Comparison of ENCODE assay signal across 19 cellular contexts in the genomic region with DNA sequence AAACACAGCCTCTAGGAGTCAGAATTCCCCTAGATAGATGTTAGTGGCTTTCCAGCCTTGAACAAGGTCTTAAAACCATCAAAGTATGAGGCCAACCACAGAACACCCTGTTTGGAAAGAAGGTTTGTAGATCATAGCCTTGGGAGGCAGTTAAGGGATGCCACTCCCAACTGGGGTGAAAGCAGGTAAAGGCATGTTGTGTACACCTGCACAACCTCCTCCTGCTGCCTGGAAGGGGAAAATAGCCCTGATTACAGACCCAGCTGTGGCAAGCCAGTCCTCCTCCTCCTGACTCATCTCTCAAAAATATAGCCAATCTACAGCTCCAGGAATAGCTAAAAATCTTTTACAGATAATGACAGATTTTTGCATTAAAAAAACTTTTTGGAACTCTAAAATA.
DNase-seq lines count a peak whose midpoint lies in the region; ATAC-seq, FAIRE-seq and TF ChIP-seq lines count a peak whose summit lies in the region.
"Had no signal": no experiment of that assay in that cellular context is flagged by ENCODE, and none has a peak within 500 bp of the region (broad histone marks: within the 10 kb centered on the region; RNA-seq: fewer than 3 reads in every experiment).

No MANE protein-coding gene starts in this region.

- H3K4me1 ChIP-seq in astrocyte (ENCODE audit: insufficient read depth, low read length): peaks cover 8% of the 10 kb centered on the region
- H3K4me1 ChIP-seq: Caco-2 had no signal

- H3K27ac ChIP-seq in astrocyte (ENCODE audit: low read depth, low read length): no peak overlapping the region
- H3K27ac ChIP-seq: 22Rv1, BLaER1, GM23248, HL-60 had no signal

- no peaks in the 10 kb centered on the region for H3K9me3 ChIP-seq in astrocyte (ENCODE audit: insufficient read depth, low read depth, low read length)
- H3K9me3 ChIP-seq: BLaER1, Caco-2 had no signal

- H3K27ac Mint-ChIP-seq in astrocyte (ENCODE audit: unreplicated experiment): no peak overlapping the region
- H3K27ac Mint-ChIP-seq: CD8-positive, alpha-beta memory T cell; IgD-negative memory B cell had no signal

- ATAC-seq in esophagus mucosa: peak; percentile 32
- ATAC-seq: HCT116 had no signal

- no peaks in the 10 kb centered on the region for H3K36me3 Mint-ChIP-seq in astrocyte (ENCODE audit: low read depth, unreplicated experiment)
- H3K36me3 Mint-ChIP-seq: IgD-negative memory B cell had no signal

- no peaks in the 10 kb centered on the region for H3K27me3 ChIP-seq in astrocyte (ENCODE audit: insufficient read depth, low read length)
- H3K27me3 ChIP-seq: BLaER1 had no signal

- no peak for TF ChIP-seq CTCF in astrocyte (IDR thresholded peaks at IDR 0.05; ENCODE audit: insufficient read depth, low read depth, low read length)

- no peaks in the 10 kb centered on the region for H4K20me1 ChIP-seq in astrocyte (ENCODE audit: insufficient read depth, low read length)
- H4K20me1 ChIP-seq: BLaER1 had no signal

- H3K36me3 ChIP-seq in astrocyte (ENCODE audit: insufficient read depth, low read length): no peaks in the 10 kb centered on the region
- H3K36me3 ChIP-seq: BLaER1 had no signal

- H3K9ac ChIP-seq in astrocyte (ENCODE audit: low read length): no peak overlapping the region
- H3K9ac ChIP-seq: BLaER1, GM23248 had no signal

- H3K4me3 ChIP-seq in astrocyte (ENCODE audit: insufficient read depth, low read depth, low read length): no peak overlapping the region
- H3K4me3 ChIP-seq: BLaER1, GM23248 had no signal

- no peaks in the 10 kb centered on the region for H3K79me2 ChIP-seq in astrocyte (ENCODE audit: insufficient read depth, low read length)

- no peaks in the 10 kb centered on the region for H3K9me3 Mint-ChIP-seq in astrocyte (ENCODE audit: unreplicated experiment)
- H3K9me3 Mint-ChIP-seq: CD8-positive, alpha-beta memory T cell; IgD-negative memory B cell had no signal

- peaks cover 18% of the 10 kb centered on the region for H3K4me1 Mint-ChIP-seq in astrocyte (ENCODE audit: low read depth, unreplicated experiment)
- H3K4me1 Mint-ChIP-seq: CD8-positive, alpha-beta memory T cell had no signal

- no peak overlapping the region for H3K4me2 ChIP-seq in astrocyte (ENCODE audit: low read length)
- H3K4me2 ChIP-seq: BLaER1 had no signal

- no peak overlapping the region for H2AFZ ChIP-seq in astrocyte (ENCODE audit: low read depth, low read length)
- H2AFZ ChIP-seq: GM23248 had no signal

- DNase-seq in NCI-H2171 treated with DMSO at 0.1 percent for 48 hours (lab: John Stamatoyannopoulos, UW): peak; percentile 3
- DNase-seq in NCI-H2171 (lab: John Stamatoyannopoulos, UW): no peak
- DNase-seq in astrocyte (ENCODE audit: low read depth): peak; percentile 5
- DNase-seq in HuH-7.5 (ENCODE audit: low spot score): no peak
- no peak for DNase-seq in NCI-H2029 (lab: John Stamatoyannopoulos, UW)
- no peak for DNase-seq in GM19238 (ENCODE audit: insufficient read length, low spot score)
- DNase-seq: AML-193; Caco-2; CD8-positive, alpha-beta memory T cell; DMS53; GF-D8; GM23248 had no signal

- no peak for FAIRE-seq in astrocyte (lab: Jason Lieb, UNC)
- FAIRE-seq: H54 had no signal

- peaks cover 2% of the 10 kb centered on the region for H3K27me3 Mint-ChIP-seq in astrocyte (ENCODE audit: low read depth, unreplicated experiment)

- no peak overlapping the region for H3K4me3 Mint-ChIP-seq in astrocyte (ENCODE audit: unreplicated experiment)
- H3K4me3 Mint-ChIP-seq: CD8-positive, alpha-beta memory T cell had no signal

Comparison
In these comparisons a context has a peak if more than half of its experiments do, and no peak if none do; other contexts are left out.
1. DNase-seq: peak in NCI-H2171 treated with DMSO at 0.1 percent for 48 hours (single experiment) and astrocyte (single experiment); none in NCI-H2171 (single experiment), HuH-7.5 (single experiment), NCI-H2029 (single experiment) and GM19238 (single experiment).